ENCODE assay signal across 28 cellular contexts in the genomic region with DNA sequence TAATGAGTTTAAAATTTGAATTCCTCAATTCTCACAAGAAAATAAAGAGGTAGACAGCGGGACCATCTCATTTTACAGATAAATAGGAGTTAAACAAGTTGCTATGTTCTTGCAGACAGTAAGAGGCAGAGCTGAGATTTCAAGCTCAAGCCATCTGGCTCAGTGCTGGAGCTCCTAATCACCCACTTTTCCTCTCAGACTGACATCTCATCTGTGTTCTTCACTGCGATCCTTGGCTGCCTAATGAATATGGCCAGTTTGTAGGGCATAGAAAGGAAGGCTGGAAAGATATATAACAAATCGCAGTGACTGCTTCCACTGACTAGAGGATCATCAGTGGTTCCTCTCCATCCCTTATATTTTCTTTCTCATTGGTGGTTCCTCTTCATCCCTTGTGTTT.
"Had no signal": no experiment of that assay in that cellular context is flagged by ENCODE, and none has a peak within 500 bp of the region (broad histone marks: within the 10 kb centered on the region; RNA-seq: fewer than 3 reads in every experiment).

No MANE protein-coding gene starts in this region.

- H3K4me1 ChIP-seq: lower lobe of right lung, pancreas, prostate gland, stomach, testis, thyroid gland, transverse colon, upper lobe of left lung had no signal

- ATAC-seq: left cardiac atrium; left lobe of liver; lower lobe of right lung; naive thymus-derived CD8-positive, alpha-beta T cell; pancreas; right cardiac atrium; sciatic nerve; stimulated activated naive B cell treated with anti-CD40 and anti-IgM and Interleukin-4, amounts not matched to agents 10 μg/mL and 1 μg/mL and 100 μg/mL, for 72 hours; stimulated activated naive CD8-positive, alpha-beta T cell treated with anti-CD3 and anti-CD28 coated beads, Interleukin-15, Interleukin-2, amounts not matched to agents 100 U/mL and 50 U/mL, for 24 hours had no signal

- FAIRE-seq: keratinocyte, pancreas, urothelium cell line had no signal

- H3K36me3 ChIP-seq: pancreas, prostate gland, stomach, thyroid gland, transverse colon had no signal

- H3K27me3 ChIP-seq: pancreas, stomach, testis, thyroid gland, transverse colon, upper lobe of left lung had no signal

- H3K27ac ChIP-seq: lower lobe of right lung, pancreas, prostate gland, skin epidermis, stomach, testis, thyroid gland, transverse colon, upper lobe of left lung had no signal

- H3K4me3 ChIP-seq: lower lobe of right lung, pancreas, prostate gland, skin epidermis, stomach, testis, thyroid gland, transverse colon, upper lobe of left lung had no signal

- H3K9me3 ChIP-seq: lower lobe of right lung, pancreas, prostate gland, stomach, testis, thyroid gland, transverse colon, upper lobe of left lung had no signal

- DNase-seq: kidney glomerular epithelial cell; left cardiac atrium; lower lobe of right lung; mammary epithelial cell; mesenchymal stem cell; naive thymus-derived CD8-positive, alpha-beta T cell; nucleus accumbens; pancreas; posterior cingulate gyrus; retina; right cardiac atrium; stimulated activated CD4-positive, alpha-beta T cell treated with anti-CD3 and anti-CD28 coated beads, Interleukin-12 subunit alpha, Interleukin-12 subunit beta, amount 100 ng/mL, for 4 hours; stimulated activated CD4-positive, alpha-beta T cell treated with anti-CD3 and anti-CD28 coated beads, Interleukin-15, amount 100 ng/mL, for 24 hours; stimulated activated CD4-positive, alpha-beta T cell treated with anti-CD3 and anti-CD28 coated beads, Interleukin-2, amount 100 ng/mL, for 24 hours; stimulated activated CD4-positive, alpha-beta T cell treated with anti-CD3 and anti-CD28 coated beads, Interleukin-4, amount 100 ng/mL, for 1 hour; stimulated activated naive B cell treated with anti-CD40 and anti-IgM and Interleukin-4, amounts not matched to agents 10 μg/mL and 1 μg/mL and 100 μg/mL, for 72 hours; stimulated activated naive CD8-positive, alpha-beta T cell treated with anti-CD3 and anti-CD28 coated beads, Interleukin-15, Interleukin-2, amounts not matched to agents 100 U/mL and 50 U/mL, for 24 hours; stomach; testis; thyroid gland; transverse colon; upper lobe of left lung had no signal
